ENCODE assay signal across 29 cellular contexts in the genomic region with DNA sequence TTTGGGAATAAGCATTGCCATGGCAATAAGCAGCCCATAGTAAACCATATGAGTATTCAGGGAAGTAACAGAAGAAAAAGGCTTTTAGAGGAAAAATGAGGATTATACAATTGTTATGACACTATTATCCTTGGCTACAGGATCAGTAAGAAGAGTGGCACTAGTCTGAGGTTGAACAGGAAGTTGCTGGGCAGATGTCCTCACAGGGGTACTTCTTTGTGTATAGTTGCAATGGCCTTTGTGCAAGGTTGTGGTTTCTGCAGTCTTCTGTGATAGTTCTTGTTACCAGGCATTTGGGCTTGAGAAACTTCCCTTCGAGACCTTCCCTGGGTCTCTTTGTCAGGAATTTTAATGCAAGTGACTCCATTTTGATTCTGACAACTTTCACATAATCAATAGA.
DNase-seq lines count a peak whose midpoint lies in the region; ATAC-seq and TF ChIP-seq lines count a peak whose summit lies in the region.
"Had no signal": no experiment of that assay in that cellular context is flagged by ENCODE, and none has a peak within 500 bp of the region (broad histone marks: within the 10 kb centered on the region; RNA-seq: fewer than 3 reads in every experiment).

No MANE protein-coding gene starts in this region.

- H3K27me3 ChIP-seq in neutrophil (no peaks in the 10 kb centered on the region), MG63 (peaks cover 2% of the 10 kb centered on the region; the same call in 1 of the 2 replicates)

- CTCF ChIA-PET in T-cell (lab: Charles Lee) = no interaction called here

- TF ChIP-seq CTCF in neutrophil (IDR thresholded peaks at IDR 0.05) = no peak

- POLR2A ChIA-PET in T-cell (lab: Charles Lee) = no interaction called here

- no peaks in the 10 kb centered on the region for H3K4me1 Mint-ChIP-seq in T-cell
- H3K4me1 Mint-ChIP-seq: activated CD4-positive, alpha-beta memory T cell treated with anti-CD3 and anti-CD28 coated beads, Interleukin-2, amount 10 ng/mL, durations not matched to agents 7 days and 5 days; B cell; memory B cell; naive thymus-derived CD8-positive, alpha-beta T cell; stimulated activated naive B cell treated with anti-CD40 and anti-IgM and Interleukin-4, amounts not matched to agents 10 μg/mL and 1 μg/mL and 100 μg/mL, for 72 hours had no signal

- H3K9me3 ChIP-seq in neutrophil (no peaks in the 10 kb centered on the region), MG63 (no peaks in the 10 kb centered on the region)
- H3K9me3 ChIP-seq: Caco-2, pancreas, sigmoid colon had no signal

- H3K4me1 ChIP-seq in neutrophil (ENCODE audit: control insufficient read depth in 1 of 2, insufficient read depth in 1 of 2, low read depth in 1 of 2, low read length in 1 of 2) = peaks cover 34 to 40% of the 10 kb centered on the region in 2 experiments
- H3K4me1 ChIP-seq: Caco-2, pancreas, sigmoid colon had no signal

- no peaks in the 10 kb centered on the region for H3K36me3 ChIP-seq in neutrophil
- H3K36me3 ChIP-seq in MG63 = no peaks in the 10 kb centered on the region
- H3K36me3 ChIP-seq: pancreas, sigmoid colon had no signal

- no peaks in the 10 kb centered on the region for H3K36me3 Mint-ChIP-seq in T-cell
- H3K36me3 Mint-ChIP-seq: memory B cell; naive thymus-derived CD8-positive, alpha-beta T cell; stimulated activated naive B cell treated with anti-CD40 and anti-IgM and Interleukin-4, amounts not matched to agents 10 μg/mL and 1 μg/mL and 100 μg/mL, for 72 hours; type B pancreatic cell had no signal

- no peak overlapping the region for H3K27ac Mint-ChIP-seq in T-cell
- H3K27ac Mint-ChIP-seq: activated CD4-positive, alpha-beta memory T cell treated with anti-CD3 and anti-CD28 coated beads, Interleukin-2, amount 10 ng/mL, durations not matched to agents 7 days and 5 days; activated naive CD4-positive, alpha-beta T cell treated with anti-CD3 and anti-CD28 coated beads for 36 hours; B cell; HFFc6; memory B cell; naive thymus-derived CD8-positive, alpha-beta T cell; stimulated activated naive B cell treated with anti-CD40 and anti-IgM and Interleukin-4, amounts not matched to agents 10 μg/mL and 1 μg/mL and 100 μg/mL, for 72 hours; type B pancreatic cell had no signal

- peaks cover 8 to 17% of the 10 kb centered on the region in 2 donors for H3K27me3 Mint-ChIP-seq in T-cell
- H3K27me3 Mint-ChIP-seq: type B pancreatic cell had no signal

- peak overlapping the region; percentile 84 for H3K27ac ChIP-seq in neutrophil
- H3K27ac ChIP-seq: 22Rv1, pancreas, sigmoid colon had no signal

- no peak overlapping the region for H3K4me3 Mint-ChIP-seq in T-cell
- H3K4me3 Mint-ChIP-seq: activated CD4-positive, alpha-beta memory T cell treated with anti-CD3 and anti-CD28 coated beads, Interleukin-2, amount 10 ng/mL, durations not matched to agents 7 days and 5 days; activated naive CD4-positive, alpha-beta T cell treated with anti-CD3 and anti-CD28 coated beads for 36 hours; B cell; HFFc6; memory B cell; naive thymus-derived CD8-positive, alpha-beta T cell; stimulated activated naive B cell treated with anti-CD40 and anti-IgM and Interleukin-4, amounts not matched to agents 10 μg/mL and 1 μg/mL and 100 μg/mL, for 72 hours; type B pancreatic cell had no signal

- peak; percentile 45 for ATAC-seq in HG03342 (IDR thresholded peaks at IDR 0.05; ENCODE audit: unreplicated experiment)
- no peak for ATAC-seq in T-cell (replicated peaks in 1 of 4)
- ATAC-seq: naive thymus-derived CD8-positive, alpha-beta T cell; pancreas; stimulated activated naive B cell treated with anti-CD40 and anti-IgM and Interleukin-4, amounts not matched to agents 10 μg/mL and 1 μg/mL and 100 μg/mL, for 72 hours had no signal

- no peaks in the 10 kb centered on the region for H3K9me3 Mint-ChIP-seq in T-cell
- H3K9me3 Mint-ChIP-seq: activated CD4-positive, alpha-beta memory T cell treated with anti-CD3 and anti-CD28 coated beads, Interleukin-2, amount 10 ng/mL, durations not matched to agents 7 days and 5 days; activated naive CD4-positive, alpha-beta T cell treated with anti-CD3 and anti-CD28 coated beads for 36 hours; HFFc6; memory B cell; naive thymus-derived CD8-positive, alpha-beta T cell; stimulated activated naive B cell treated with anti-CD40 and anti-IgM and Interleukin-4, amounts not matched to agents 10 μg/mL and 1 μg/mL and 100 μg/mL, for 72 hours; type B pancreatic cell had no signal

- peak overlapping the region; percentile 5 to 15 for H3K4me3 ChIP-seq in neutrophil (ENCODE audit: low read depth in 1 of 2, low read length in 1 of 2)
- no peak overlapping the region for H3K4me3 ChIP-seq in MG63
- H3K4me3 ChIP-seq: pancreas, sigmoid colon had no signal

- DNase-seq in DMS53 (lab: John Stamatoyannopoulos, UW) (peak; percentile 26), DMS53 treated with DMSO at 0.1 percent for 48 hours (lab: John Stamatoyannopoulos, UW; ENCODE audit: unreplicated experiment) (no peak), NOMO-1 treated with dmso at 0.1 percent for 144 hours (lab: John Stamatoyannopoulos, UW; ENCODE audit: unreplicated experiment) (peak; percentile 53), T-cell (no peak), MG63 (no peak)
- DNase-seq in stimulated activated CD4-positive, alpha-beta T cell treated with anti-CD3 and anti-CD28 coated beads, Interleukin-12 subunit alpha, Interleukin-12 subunit beta, amount 100 ng/mL, for 4 hours = no peak
- DNase-seq: activated CD4-positive, alpha-beta memory T cell treated with anti-CD3 and anti-CD28 coated beads, Interleukin-2, amount 10 ng/mL, durations not matched to agents 7 days and 5 days; activated CD4-positive, CD25-positive, alpha-beta regulatory T cell; activated naive CD4-positive, alpha-beta T cell treated with anti-CD3 and anti-CD28 coated beads for 36 hours; activated T-cell treated with anti-CD3 and anti-CD28 coated beads, Interleukin-2, amount 50 U/mL, for 1 hour; anterior cingulate cortex; Caco-2; central memory CD4-positive, alpha-beta T cell; erythroblast; foreskin melanocyte; HFFc6; kidney; naive thymus-derived CD8-positive, alpha-beta T cell; NCI-H1930; pancreas; SHP77; sigmoid colon; stimulated activated naive B cell treated with anti-CD40 and anti-IgM and Interleukin-4, amounts not matched to agents 10 μg/mL and 1 μg/mL and 100 μg/mL, for 72 hours had no signal

Comparison
In these comparisons a context has a peak if more than half of its experiments do, and no peak if none do; other contexts are left out.
1. DNase-seq: peak in DMS53 (single experiment) and NOMO-1 treated with dmso at 0.1 percent for 144 hours (single experiment); none in DMS53 treated with DMSO at 0.1 percent for 48 hours (single experiment), stimulated activated CD4-positive, alpha-beta T cell treated with anti-CD3 and anti-CD28 coated beads, Interleukin-12 subunit alpha, Interleukin-12 subunit beta, amount 100 ng/mL, for 4 hours (single experiment), T-cell (0 of 34) and MG63 (single experiment).